Comparison of ENCODE assay signal across 28 cellular contexts in the genomic region with DNA sequence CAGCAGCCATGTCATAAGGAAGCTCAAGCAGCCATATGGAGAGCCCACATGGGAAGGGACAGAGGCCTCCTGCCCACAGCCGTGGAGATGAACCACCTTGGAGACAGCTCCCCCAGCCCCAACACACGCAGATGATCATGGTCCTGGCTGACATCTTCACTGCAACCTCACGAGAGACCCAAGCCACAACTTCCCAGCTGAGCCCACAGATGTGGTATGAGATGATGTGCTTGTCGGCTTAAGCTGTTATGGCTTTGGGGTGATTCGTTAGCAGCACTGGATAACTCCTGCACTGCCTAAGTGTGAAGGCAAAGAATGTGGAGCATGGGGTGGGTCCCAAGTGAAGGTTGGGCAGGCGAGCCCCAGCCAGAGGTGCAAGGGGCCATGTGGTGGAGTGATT.
"Had no signal": no experiment of that assay in that cellular context is flagged by ENCODE, and none has a peak within 500 bp of the region (broad histone marks: within the 10 kb centered on the region; RNA-seq: fewer than 3 reads in every experiment).

No MANE protein-coding gene starts in this region.

- H3K36me3 Mint-ChIP-seq: activated CD4-positive, alpha-beta memory T cell treated with anti-CD3 and anti-CD28 coated beads for 36 hours had no signal

- H3K4me3 Mint-ChIP-seq: activated CD4-positive, alpha-beta memory T cell treated with anti-CD3 and anti-CD28 coated beads for 36 hours; activated CD4-positive, alpha-beta T cell treated with anti-CD3 and anti-CD28 coated beads for 36 hours; activated CD4-positive, alpha-beta T cell treated with anti-CD3 and anti-CD28 coated beads, Interleukin-2, amount 10 ng/mL, durations not matched to agents 24 days and 14 days; activated naive CD4-positive, alpha-beta T cell treated with anti-CD3 and anti-CD28 coated beads, Interleukin-2, amount 50 U/mL, for 24 hours; activated T-cell treated with anti-CD3 and anti-CD28 coated beads, Interleukin-2, amount 50 U/mL, for 4 hours; activated T-helper 17 cell treated with anti-CD3 and anti-CD28 coated beads, Interleukin-2, amount 50 U/mL, for 72 hours; effector memory CD8-positive, alpha-beta T cell; T-helper 17 cell; T-helper 2 cell treated with Interferon-gamma antibody and Interleukin-4, amounts not matched to agents 5 μg/mL and 100 μg/mL, for 36 hours had no signal

- H3K27ac Mint-ChIP-seq: activated CD4-positive, alpha-beta memory T cell treated with anti-CD3 and anti-CD28 coated beads for 36 hours; activated CD4-positive, alpha-beta T cell treated with anti-CD3 and anti-CD28 coated beads for 36 hours; activated CD4-positive, alpha-beta T cell treated with anti-CD3 and anti-CD28 coated beads, Interleukin-2, amount 10 ng/mL, durations not matched to agents 24 days and 14 days; activated naive CD4-positive, alpha-beta T cell treated with anti-CD3 and anti-CD28 coated beads, Interleukin-2, amount 50 U/mL, for 24 hours; activated T-helper 17 cell treated with anti-CD3 and anti-CD28 coated beads, Interleukin-2, amount 50 U/mL, for 72 hours; effector memory CD8-positive, alpha-beta T cell; T-helper 17 cell; T-helper 2 cell treated with Interferon-gamma antibody and Interleukin-4, amounts not matched to agents 5 μg/mL and 100 μg/mL, for 36 hours had no signal

- H3K27ac ChIP-seq: brain microvascular endothelial cell, epithelial cell of prostate, esophagus squamous epithelium, gastroesophageal sphincter had no signal

- H3K4me1 Mint-ChIP-seq: activated CD4-positive, alpha-beta T cell treated with anti-CD3 and anti-CD28 coated beads for 36 hours; activated CD4-positive, alpha-beta T cell treated with anti-CD3 and anti-CD28 coated beads, Interleukin-2, amount 10 ng/mL, durations not matched to agents 24 days and 14 days; activated naive CD4-positive, alpha-beta T cell treated with anti-CD3 and anti-CD28 coated beads, Interleukin-2, amount 50 U/mL, for 24 hours; T-helper 17 cell had no signal

- H3K27me3 Mint-ChIP-seq: activated CD4-positive, alpha-beta memory T cell treated with anti-CD3 and anti-CD28 coated beads for 36 hours; activated CD4-positive, alpha-beta T cell treated with anti-CD3 and anti-CD28 coated beads for 36 hours; activated CD4-positive, alpha-beta T cell treated with anti-CD3 and anti-CD28 coated beads, Interleukin-2, amount 10 ng/mL, durations not matched to agents 24 days and 14 days; activated naive CD4-positive, alpha-beta T cell treated with anti-CD3 and anti-CD28 coated beads, Interleukin-2, amount 50 U/mL, for 24 hours; activated T-helper 17 cell treated with anti-CD3 and anti-CD28 coated beads, Interleukin-2, amount 50 U/mL, for 72 hours; effector memory CD8-positive, alpha-beta T cell; T-helper 17 cell had no signal

- DNase-seq: activated CD4-positive, alpha-beta memory T cell treated with anti-CD3 and anti-CD28 coated beads for 36 hours; activated CD4-positive, alpha-beta T cell treated with anti-CD3 and anti-CD28 coated beads for 36 hours; activated CD4-positive, alpha-beta T cell treated with anti-CD3 and anti-CD28 coated beads, Interleukin-2, amount 10 ng/mL, durations not matched to agents 24 days and 14 days; activated CD4-positive, CD25-positive, alpha-beta regulatory T cell; activated CD4-positive, CD25-positive, alpha-beta regulatory T cell treated with anti-CD3 and anti-CD28 coated beads, Interleukin-2, amount 50 U/mL, for 72 hours; activated CD8-positive, alpha-beta memory T cell treated with anti-CD3 and anti-CD28 coated beads for 24 hours; activated effector memory CD4-positive, alpha-beta T cell treated with Interleukin-2 at 50 U/mL for 16 hours; activated gamma-delta T cell treated with Interleukin-2 at 50 U/mL for 16 hours; activated naive CD4-positive, alpha-beta T cell treated with Interleukin-2 at 50 U/mL for 16 hours; activated T-cell treated with anti-CD3 and anti-CD28 coated beads, Interleukin-2, amount 50 U/mL, for 4 hours; amniotic stem cell; anterior cingulate cortex; brain microvascular endothelial cell; caudate nucleus; cortex of kidney; dermis blood vessel endothelial cell; effector CD4-positive, alpha-beta T cell; effector memory CD8-positive, alpha-beta T cell; esophagus squamous epithelium; foreskin melanocyte; T-helper 1 cell; T-helper 17 cell; T1000 had no signal

- H3K36me3 ChIP-seq: brain microvascular endothelial cell, esophagus squamous epithelium, gastroesophageal sphincter had no signal

- ATAC-seq: activated CD4-positive, alpha-beta T cell treated with anti-CD3 and anti-CD28 coated beads for 36 hours; activated T-cell treated with anti-CD3 and anti-CD28 coated beads, Interleukin-2, amount 50 U/mL, for 4 hours; activated T-helper 17 cell treated with anti-CD3 and anti-CD28 coated beads, Interleukin-2, amount 50 U/mL, for 72 hours; effector memory CD8-positive, alpha-beta T cell; gastroesophageal sphincter; T-helper 17 cell had no signal
